In genomic region chr16:35636831-35637230, GRCh38 we compare ENCODE assay signal across 26 cellular contexts.
"Had no signal": no experiment of that assay in that cellular context is flagged by ENCODE, and none has a peak within 500 bp of the region (broad histone marks: within the 10 kb centered on the region; RNA-seq: fewer than 3 reads in every experiment).

No MANE protein-coding gene starts in this region.

- H3K9me3 ChIP-seq: breast epithelium, MG63 had no signal

- H3K36me3 ChIP-seq: breast epithelium, MG63, Peyer's patch had no signal

- H3K27me3 ChIP-seq: breast epithelium, MG63, Peyer's patch had no signal

- ATAC-seq: activated CD8-positive, alpha-beta memory T cell treated with anti-CD3 and anti-CD28 coated beads, Interleukin-2, amount 10 ng/mL, durations not matched to agents 7 days and 5 days; T-helper 17 cell had no signal

- H3K27ac ChIP-seq: breast epithelium, Peyer's patch had no signal

- DNase-seq: activated B cell treated with CpG ODN at 0.5 μM for 24 hours; activated CD4-positive, alpha-beta T cell treated with anti-CD3 and anti-CD28 coated beads for 1 hour; activated CD4-positive, alpha-beta T cell treated with anti-CD3 and anti-CD28 coated beads, Interleukin-2, amount 10 ng/mL, durations not matched to agents 24 days and 14 days; activated CD4-positive, alpha-beta T cell treated with anti-CD3 and anti-CD28 coated beads, Interleukin-2, amount 50 U/mL, for 48 hours; activated CD8-positive, alpha-beta memory T cell treated with anti-CD3 and anti-CD28 coated beads, Interleukin-2, amount 10 ng/mL, durations not matched to agents 7 days and 5 days; activated effector memory CD4-positive, alpha-beta T cell treated with Interleukin-2 at 50 U/mL for 16 hours; activated naive CD4-positive, alpha-beta T cell; activated T-cell treated with anti-CD3 and anti-CD28 coated beads, Interleukin-2, amount 50 U/mL, for 24 hours; aorta; central memory CD4-positive, alpha-beta T cell; cortex of kidney; NCI-H1105; NCI-H1436; NCI-H1694 treated with DMSO at 0.1 percent for 48 hours; NCI-H2081; NCI-H2227 treated with DMSO at 0.1 percent for 48 hours; NCI-H446 treated with DMSO at 0.1 percent for 48 hours; NCI-H524 treated with DMSO at 0.1 percent for 48 hours; NCI-H748 treated with DMSO at 0.1 percent for 48 hours; NK-92 treated with Interleukin-12 subunit alpha and Interleukin-12 subunit beta, amount 100 ng/mL, for 24 hours; Peyer's patch; SIG-M5; T-helper 17 cell; T-helper 9 cell had no signal

- H3K4me3 ChIP-seq: breast epithelium, MG63, Peyer's patch had no signal

- H3K4me1 ChIP-seq: breast epithelium, Peyer's patch had no signal
